Comparison of ENCODE assay signal across 8 cellular contexts in the genomic region with DNA sequence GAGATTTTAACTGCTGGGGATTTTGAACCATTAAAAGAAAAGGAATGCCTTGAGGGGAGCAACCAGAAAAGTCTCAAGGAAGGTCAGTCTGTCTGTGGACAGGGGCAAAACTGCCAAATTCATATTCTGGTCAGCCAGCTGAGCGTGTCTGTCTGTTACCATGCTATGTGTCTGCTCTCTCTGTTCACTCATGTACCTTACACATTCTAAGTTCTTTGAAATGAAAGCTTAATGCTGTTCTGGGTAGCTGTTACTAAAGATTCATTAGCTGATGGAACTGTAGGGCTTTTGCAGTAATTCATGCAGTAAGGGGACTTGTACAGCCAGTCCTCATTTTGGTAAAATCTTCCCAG.
A peak's percentile ranks its signal among the peaks of the same experiment; 100 is the strongest.
DNase-seq lines count a peak whose midpoint lies in the region; ATAC-seq and TF ChIP-seq lines count a peak whose summit lies in the region.

No MANE protein-coding gene starts in this region.

- H3K4me3 ChIP-seq in HUES64 (ENCODE audit: low read length) = peak overlapping the region; percentile 32
- H3K4me3 ChIP-seq in cardiac fibroblast (replicated peaks in 1 of 2; ENCODE audit: low read depth in 2 of 2, low read length in 2 of 2) = peak overlapping the region; percentile 30 to 52
- H3K4me3 ChIP-seq in smooth muscle cell = peak overlapping the region; percentile 43
- H3K4me3 ChIP-seq in PC-9 = no peak overlapping the region

- DNase-seq in cardiac fibroblast (ENCODE audit: low read depth in 2 of 2) (peak in 1 of 2 donors; percentile 45), smooth muscle cell (lab: John Stamatoyannopoulos, UW; ENCODE audit: unreplicated experiment) (no peak), G401 (ENCODE audit: low spot score) (no peak), ureter (ENCODE audit: low spot score) (no peak), PC-9 (no peak)

- H3K4me2 ChIP-seq in smooth muscle cell (peak overlapping the region; percentile 84), PC-9 (no peak overlapping the region)

- H3K9me3 ChIP-seq in HUES64 (ENCODE audit: insufficient read depth, low read depth, low read length) = no peaks in the 10 kb centered on the region
- H3K9me3 ChIP-seq in smooth muscle cell (replicated peaks; ENCODE audit: low read depth) = no peaks in the 10 kb centered on the region
- no peaks in the 10 kb centered on the region for H3K9me3 ChIP-seq in PC-9 (ENCODE audit: insufficient read depth, low read depth)

- H3K79me2 ChIP-seq in smooth muscle cell (ENCODE audit: low read depth) = peaks cover 61% of the 10 kb centered on the region
- H3K79me2 ChIP-seq in PC-9 (ENCODE audit: low read depth) = peaks cover 22% of the 10 kb centered on the region; the same call in 1 of the 2 replicates

- POLR2A ChIA-PET in PC-9 (lab: Charles Lee; ENCODE audit: unreplicated experiment) = no interaction called here

- H3K4me1 ChIP-seq in HUES64 (ENCODE audit: insufficient read depth, low read length) (peaks cover 43% of the 10 kb centered on the region), smooth muscle cell (ENCODE audit: low read depth) (peaks cover 20% of the 10 kb centered on the region), PC-9 (replicated peaks; ENCODE audit: insufficient read depth) (peaks cover 17% of the 10 kb centered on the region)

- in situ Hi-C loops in G401 (cut with HindIII; ENCODE audit: low sequenced_read_pairs) = no loop called here

- H2AFZ ChIP-seq in smooth muscle cell (ENCODE audit: low read depth) (no peak overlapping the region), PC-9 (no peak overlapping the region)

- H3K27ac ChIP-seq in HUES64 (ENCODE audit: low read depth, low read length) = no peak overlapping the region; the same call in 1 of the 2 replicates
- H3K27ac ChIP-seq in layer of hippocampus (ENCODE audit: low read depth, low read length) = peak overlapping the region; percentile 66
- H3K27ac ChIP-seq in smooth muscle cell (ENCODE audit: low read depth) = peak overlapping the region; percentile 88
- no peak overlapping the region for H3K27ac ChIP-seq in PC-9

- CTCF ChIA-PET in PC-9 (lab: Charles Lee) = no interaction called here

- H4K20me1 ChIP-seq in smooth muscle cell (ENCODE audit: low read depth) (peaks cover 48% of the 10 kb centered on the region), PC-9 (ENCODE audit: insufficient read depth) (peaks cover 4% of the 10 kb centered on the region)

- H3K9ac ChIP-seq in HUES64 (ENCODE audit: low read depth, low read length) (peak overlapping the region; percentile 22; the same call in 1 of the 2 replicates), smooth muscle cell (ENCODE audit: low read depth) (peak overlapping the region; percentile 64)

- TF ChIP-seq CTCF in cardiac fibroblast (IDR thresholded peaks at IDR 0.05; ENCODE audit: low read depth, low read length) = no peak
- TF ChIP-seq CTCF in smooth muscle cell (IDR thresholded peaks at IDR 0.05; ENCODE audit: borderline replicate concordance, insufficient read depth, poor library complexity, severe bottlenecking) = no peak
- no peak for TF ChIP-seq CTCF in PC-9 (conservative IDR thresholded peaks at IDR 0.05)

- intact Hi-C loops in PC-9 (cut with micrococcal nuclease; ENCODE audit: unreplicated experiment) = no loop called here

- H3F3A ChIP-seq in smooth muscle cell (ENCODE audit: low read depth) = peaks cover 12% of the 10 kb centered on the region
- peaks cover 7% of the 10 kb centered on the region for H3F3A ChIP-seq in PC-9 (ENCODE audit: insufficient read depth, low read depth)

- WGBS in HUES64 = 74% methylated on average over 1 of the region's 1 CpG
- 61% methylated on average over 1 of the region's 1 CpG for WGBS in smooth muscle cell (ENCODE audit: low lambda C conversion rate)

- 0 out of 2 replicates have a peak, but pooled peaks cover 5% of the 10 kb centered on the region for H3K9me2 ChIP-seq in PC-9 (ENCODE audit: insufficient read depth)

- H3K27me3 ChIP-seq in HUES64 (ENCODE audit: insufficient read depth, low read length) (no peaks in the 10 kb centered on the region), layer of hippocampus (ENCODE audit: control insufficient read depth, insufficient read depth, low read length) (no peaks in the 10 kb centered on the region), smooth muscle cell (ENCODE audit: low read depth) (no peaks in the 10 kb centered on the region), PC-9 (ENCODE audit: insufficient read depth, low read depth) (no peaks in the 10 kb centered on the region)

- H3K36me3 ChIP-seq in HUES64 (ENCODE audit: insufficient read depth, low read length) (no peaks in the 10 kb centered on the region), smooth muscle cell (ENCODE audit: low read depth) (no peaks in the 10 kb centered on the region), PC-9 (ENCODE audit: low read depth) (no peaks in the 10 kb centered on the region)

- no TSS peak for BruUV-seq in PC-9 (replicated peaks; lab: Mats Ljungman, UMichigan)

- ATAC-seq in HG02840 (IDR thresholded peaks at IDR 0.05; ENCODE audit: low FRiP score, unreplicated experiment) = no peak

Comparison
In these comparisons a context has a peak if more than half of its experiments do, and no peak if none do; other contexts are left out.
1. H3K27ac ChIP-seq: peak in layer of hippocampus (single experiment) and smooth muscle cell (single experiment); none in HUES64 (single experiment) and PC-9 (single experiment).